In the genomic region with DNA sequence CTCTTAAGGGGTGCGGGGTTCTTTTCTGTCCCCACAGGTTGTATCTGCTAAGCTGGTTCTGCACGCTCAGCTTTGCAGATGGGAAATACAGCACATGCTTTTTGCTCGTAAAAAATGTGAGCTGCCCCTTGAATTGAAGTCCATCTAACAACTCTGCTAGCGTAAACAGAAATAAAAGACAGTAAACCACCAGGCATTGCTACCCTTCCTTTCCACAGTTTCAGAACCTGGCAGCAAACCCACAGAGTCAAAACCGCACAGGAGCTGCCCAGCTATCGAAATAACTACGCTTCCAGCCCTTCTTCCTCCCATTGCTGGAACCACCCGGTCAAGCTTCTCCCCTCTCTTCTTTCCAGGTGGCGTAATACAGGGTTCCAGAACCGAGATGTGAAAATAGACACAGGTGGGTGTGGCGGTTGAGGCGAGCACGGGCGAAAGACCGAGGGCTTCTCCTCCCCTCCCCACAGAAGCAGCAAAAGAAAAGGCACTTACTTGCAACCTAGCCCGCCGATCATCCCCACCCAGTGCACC, we compare ENCODE assay signal across 8 cellular contexts. TPM values are rescaled to one million over a fixed set of nuclear protein-coding genes. Genes with fewer than 3 reads are reported as not detected.
DNase-seq lines count a peak whose midpoint lies in the region; ATAC-seq and TF ChIP-seq lines count a peak whose summit lies in the region.

No MANE protein-coding gene starts in this region.

- no peak overlapping the region for H2AK5ac ChIP-seq in IMR-90 (ENCODE audit: low read depth, low read length)

- peak overlapping the region; percentile 84 for H2AK9ac ChIP-seq in IMR-90 (replicated peaks; ENCODE audit: low read depth, low read length, poor library complexity)

- intact Hi-C loops in activated naive CD4-positive, alpha-beta T cell treated with anti-CD3 and anti-CD28 coated beads for 36 hours (cut with micrococcal nuclease), result no loop called here
- intact Hi-C loops in IMR-90 (cut with micrococcal nuclease) (loop anchor here (5.0 kb wide), 1 partner anchor 37 kb away; no protein-coding TSS in a partner anchor), body of pancreas (cut with DNase I) (no loop called here), lower lobe of right lung (cut with DNase I) (no loop called here), upper lobe of right lung (cut with DNase I) (no loop called here)

- peak overlapping the region; percentile 88 for H3K23ac ChIP-seq in IMR-90 (ENCODE audit: low read depth, low read length)

- H3K4me2 ChIP-seq in IMR-90 (ENCODE audit: low read depth, low read length), result peak overlapping the region; percentile 84

- BruUV-seq in IMR-90 (replicated peaks; lab: Mats Ljungman, UMichigan), result TSS peak; percentile 64

- POLR2A ChIA-PET in IMR-90 (lab: Charles Lee; ENCODE audit: unreplicated experiment), result no interaction called here

- H3K4me1 ChIP-seq in IMR-90 (ENCODE audit: control insufficient read depth, insufficient read depth, low read length) (peaks cover 7% of the 10 kb centered on the region), body of pancreas (peaks cover 8% of the 10 kb centered on the region), lower lobe of right lung (peaks cover 12% of the 10 kb centered on the region), upper lobe of right lung (peaks cover 9% of the 10 kb centered on the region)

- TF ChIP-seq CTCF in IMR-90 (conservative IDR thresholded peaks at IDR 0.05; ENCODE audit: low read depth, low read length), result no peak
- TF ChIP-seq CTCF in body of pancreas (IDR thresholded peaks at IDR 0.05), result no peak
- no peak for TF ChIP-seq CTCF in lower lobe of right lung (IDR thresholded peaks at IDR 0.05)
- TF ChIP-seq CTCF in upper lobe of right lung (IDR thresholded peaks at IDR 0.05), result no peak

- H3K36me3 ChIP-seq in IMR-90 (ENCODE audit: control insufficient read depth, insufficient read depth, low read length) (no peaks in the 10 kb centered on the region), body of pancreas (replicated peaks in 1 of 2; ENCODE audit: insufficient read depth in 1 of 2, low read depth in 2 of 2) (no peaks in the 10 kb centered on the region), lower lobe of right lung (no peaks in the 10 kb centered on the region), upper lobe of right lung (no peaks in the 10 kb centered on the region)

- peak overlapping the region; percentile 20; the same call in 1 of the 2 replicates for H4K91ac ChIP-seq in IMR-90 (ENCODE audit: insufficient read depth, low read depth, low read length)

- H4K8ac ChIP-seq in IMR-90 (ENCODE audit: low read depth in 2 of 2, low read length in 2 of 2), result peak overlapping the region in 1 of 2 experiments; percentile 22; a peak in 1 of 4 replicates

- peak overlapping the region; percentile 77 for H3K4me3 ChIP-seq in IMR-90 (ENCODE audit: insufficient read depth, low read depth, low read length)
- H3K4me3 ChIP-seq in body of pancreas, result peak overlapping the region; percentile 52 to 57
- peak overlapping the region; percentile 68 for H3K4me3 ChIP-seq in lower lobe of right lung
- peak overlapping the region; percentile 57 for H3K4me3 ChIP-seq in upper lobe of right lung

- H3K9ac ChIP-seq in IMR-90 (ENCODE audit: low read depth, low read length), result peak overlapping the region; percentile 65

- H3K27ac ChIP-seq in IMR-90 (ENCODE audit: insufficient read depth, low read length), result peak overlapping the region; percentile 45
- H3K27ac ChIP-seq in body of pancreas, result peak overlapping the region; percentile 37 to 73 (median 62)
- peak overlapping the region; percentile 66 for H3K27ac ChIP-seq in lower lobe of right lung
- no peak overlapping the region for H3K27ac ChIP-seq in upper lobe of right lung

- H2AFZ ChIP-seq in IMR-90 (replicated peaks; ENCODE audit: low read length, poor library complexity), result peak overlapping the region; percentile 97

- H3K36me3 Mint-ChIP-seq in activated naive CD4-positive, alpha-beta T cell treated with anti-CD3 and anti-CD28 coated beads for 36 hours (ENCODE audit: low read depth), result no peaks in the 10 kb centered on the region

- dilution Hi-C loops in IMR-90 (cut with HindIII; ENCODE audit: low sequenced_read_pairs, unreplicated experiment), result no loop called here

- H3K27ac Mint-ChIP-seq in activated naive CD4-positive, alpha-beta T cell treated with anti-CD3 and anti-CD28 coated beads for 36 hours, result no peak overlapping the region

- ATAC-seq in IMR-90 (ENCODE audit: low read depth), result peak; percentile 4; the same call in 1 of the 2 replicates
- ATAC-seq in body of pancreas, result peak; percentile 20
- ATAC-seq in lower lobe of right lung, result peak in 1 of 2 donors; percentile 63
- ATAC-seq in upper lobe of right lung, result peak; percentile 38
- ATAC-seq in GM18517 (IDR thresholded peaks at IDR 0.05; ENCODE audit: unreplicated experiment), result no peak

- CTCF ChIA-PET in activated naive CD4-positive, alpha-beta T cell treated with anti-CD3 and anti-CD28 coated beads for 36 hours (lab: Charles Lee), result no interaction called here
- CTCF ChIA-PET in IMR-90 (lab: Yijun Ruan, JAX), result interaction anchor here (0.6 to 0.7 kb wide), 2 partner anchors 14 to 68 kb away, joined by 3 read pairs; no protein-coding TSS in a partner anchor

- H3K4ac ChIP-seq in IMR-90 (ENCODE audit: low read depth, low read length), result peak overlapping the region; percentile 59

- H2BK5ac ChIP-seq in IMR-90 (ENCODE audit: low read depth, low read length, poor library complexity, severe bottlenecking), result peak overlapping the region; percentile 53

- H3K9me1 ChIP-seq in IMR-90 (ENCODE audit: insufficient read depth, low read length), result no peaks in the 10 kb centered on the region; the same call in 1 of the 2 replicates

- 0% methylated on average over 5 of the region's 17 CpGs; no CpG with 5 or more reads in 1 of the 2 experiments for WGBS in IMR-90 (ENCODE audit: extremely low coverage in 2 of 2, insufficient read length in 1 of 2), 2 experiments
- 1 to 2% methylated on average over 14 to 17 of the region's 17 CpGs for WGBS in body of pancreas, 2 donors

- H3K4me1 Mint-ChIP-seq in activated naive CD4-positive, alpha-beta T cell treated with anti-CD3 and anti-CD28 coated beads for 36 hours (ENCODE audit: low read depth), result peaks cover 9% of the 10 kb centered on the region

- H2BK120ac ChIP-seq in IMR-90 (ENCODE audit: low read depth, low read length), result peak overlapping the region; percentile 7

- TF ChIP-seq RAD21 in IMR-90 (IDR thresholded peaks at IDR 0.05; ENCODE audit: low read length), result no peak

- no peaks in the 10 kb centered on the region for H3K9me3 Mint-ChIP-seq in activated naive CD4-positive, alpha-beta T cell treated with anti-CD3 and anti-CD28 coated beads for 36 hours

- H3K4me3 Mint-ChIP-seq in activated naive CD4-positive, alpha-beta T cell treated with anti-CD3 and anti-CD28 coated beads for 36 hours, result peak overlapping the region; percentile 60

- peaks cover 7 to 21% of the 10 kb centered on the region in 2 experiments for H3K79me1 ChIP-seq in IMR-90 (ENCODE audit: low read depth in 1 of 2, low read length in 2 of 2)

- H4K5ac ChIP-seq in IMR-90 (ENCODE audit: low read depth, low read length), result peak overlapping the region; percentile 5; the same call in 1 of the 2 replicates

- peak overlapping the region; percentile 30; the same call in 1 of the 2 replicates for H3K18ac ChIP-seq in IMR-90 (ENCODE audit: low read depth, low read length)

- H2BK20ac ChIP-seq in IMR-90 (ENCODE audit: low read depth, low read length), result peak overlapping the region; percentile 31; the same call in 1 of the 2 replicates

- H3K27me3 ChIP-seq in IMR-90 (ENCODE audit: control insufficient read depth, insufficient read depth, low read length), result no peaks in the 10 kb centered on the region
- no peaks in the 10 kb centered on the region for H3K27me3 ChIP-seq in body of pancreas
- no peaks in the 10 kb centered on the region for H3K27me3 ChIP-seq in lower lobe of right lung (ENCODE audit: low read depth)
- peaks cover 8% of the 10 kb centered on the region for H3K27me3 ChIP-seq in upper lobe of right lung

- TF ChIP-seq POLR2A in IMR-90 (IDR thresholded peaks at IDR 0.05; ENCODE audit: low read depth, low read length) (no peak), body of pancreas (IDR thresholded peaks at IDR 0.05) (no peak)

- no peak for DNase-seq in activated naive CD4-positive, alpha-beta T cell treated with anti-CD3 and anti-CD28 coated beads for 36 hours
- no peak for DNase-seq in activated naive CD4-positive, alpha-beta T cell treated with anti-CD3 and anti-CD28 coated beads, Interleukin-2, amount 50 U/mL, for 16 hours
- DNase-seq in IMR-90 (peak; percentile 30), body of pancreas (peak in 2 of 4 donors; percentile 10 to 32), lower lobe of right lung (no peak), upper lobe of right lung (no peak), medulla oblongata (ENCODE audit: extremely low spot score) (no peak)

- no peaks in the 10 kb centered on the region for H3K9me3 ChIP-seq in IMR-90 (ENCODE audit: control insufficient read depth, insufficient read depth, low read length)
- H3K9me3 ChIP-seq in body of pancreas, result no peaks in the 10 kb centered on the region
- no peaks in the 10 kb centered on the region for H3K9me3 ChIP-seq in lower lobe of right lung
- no peaks in the 10 kb centered on the region for H3K9me3 ChIP-seq in upper lobe of right lung

- in situ Hi-C loops in IMR-90 (cut with MboI; ENCODE audit: low sequenced_read_pairs), result no loop called here

- no peak overlapping the region; the same call in 1 of the 3 replicates for H2BK15ac ChIP-seq in IMR-90 (ENCODE audit: low read depth, low read length)

- H3K14ac ChIP-seq in IMR-90 (replicated peaks; ENCODE audit: low read depth, low read length), result peak overlapping the region; percentile 14

- H3K27me3 Mint-ChIP-seq in activated naive CD4-positive, alpha-beta T cell treated with anti-CD3 and anti-CD28 coated beads for 36 hours (ENCODE audit: low read depth), result peaks cover 32% of the 10 kb centered on the region

- H4K20me1 ChIP-seq in IMR-90 (ENCODE audit: insufficient read depth, low read length), result no peaks in the 10 kb centered on the region

- H3K56ac ChIP-seq in IMR-90 (ENCODE audit: extremely low read depth, insufficient read depth, low read length), result peak overlapping the region; percentile 56; the same call in 1 of the 2 replicates

TF ChIP-seq in IMR-90, 13 proteins besides CTCF, POLR2A, EP300 and RAD21 (continues in another document):
- TF ChIP-seq MAFK (IDR thresholded peaks at IDR 0.05; ENCODE audit: low read depth, low read length) (no peak), RFX5 (IDR thresholded peaks at IDR 0.05; ENCODE audit: low read depth, low read length) (no peak), BHLHE40 (IDR thresholded peaks at IDR 0.05; ENCODE audit: low read depth, low read length) (no peak), RCOR1 (IDR thresholded peaks at IDR 0.05; ENCODE audit: insufficient replicate concordance, low read length) (no peak)

RNA-seq across cellular contexts. Expression of a gene that starts 0.5 kb away (rescaled TPM):
- total RNA-seq in activated naive CD4-positive, alpha-beta T cell treated with anti-CD3 and anti-CD28 coated beads for 36 hours, result not detected
- total RNA-seq in IMR-90 (2012; rRNA removed), result 135 and 179 TPM in 2 replicates
- 33.7 and 40.1 TPM in 2 replicates for polyA plus RNA-seq in IMR-90 (2012; rRNA removed)
- polyA plus RNA-seq in IMR-90 (2012; cell fraction: cytosol; rRNA removed), result 8.0 and 18.0 TPM in 2 replicates
- 10.6 and 92.5 TPM in 2 replicates for polyA plus RNA-seq in IMR-90 (2012; cell fraction: nucleus; rRNA removed; ENCODE audit: low replicate concordance)
- 10 to 100 TPM in 1 of 2 donors, 1 to 10 TPM in 1; 9.9 to 11.9 TPM for total RNA-seq in body of pancreas
- total RNA-seq in lower lobe of right lung, result 13.6 TPM
- 10.5 TPM for total RNA-seq in upper lobe of right lung

Comparison
In these comparisons a context has a peak if more than half of its experiments do, and no peak if none do; other contexts are left out.
1. RNA of a gene that starts 0.5 kb away (total RNA-seq): 135 to 179 TPM in IMR-90, 13.6 TPM in lower lobe of right lung (single experiment), 9.9 to 11.9 TPM in body of pancreas and 10.5 TPM in upper lobe of right lung (single experiment); not detected in activated naive CD4-positive, alpha-beta T cell treated with anti-CD3 and anti-CD28 coated beads for 36 hours; every median in the first group is over 10 times any median in the second.
2. Peak in every context shown above with its lines, with median percentiles within 50 percentile points of each other: H3K4me3 ChIP-seq.